1 cellular context compared by ENCODE assay signal in the genomic region with DNA sequence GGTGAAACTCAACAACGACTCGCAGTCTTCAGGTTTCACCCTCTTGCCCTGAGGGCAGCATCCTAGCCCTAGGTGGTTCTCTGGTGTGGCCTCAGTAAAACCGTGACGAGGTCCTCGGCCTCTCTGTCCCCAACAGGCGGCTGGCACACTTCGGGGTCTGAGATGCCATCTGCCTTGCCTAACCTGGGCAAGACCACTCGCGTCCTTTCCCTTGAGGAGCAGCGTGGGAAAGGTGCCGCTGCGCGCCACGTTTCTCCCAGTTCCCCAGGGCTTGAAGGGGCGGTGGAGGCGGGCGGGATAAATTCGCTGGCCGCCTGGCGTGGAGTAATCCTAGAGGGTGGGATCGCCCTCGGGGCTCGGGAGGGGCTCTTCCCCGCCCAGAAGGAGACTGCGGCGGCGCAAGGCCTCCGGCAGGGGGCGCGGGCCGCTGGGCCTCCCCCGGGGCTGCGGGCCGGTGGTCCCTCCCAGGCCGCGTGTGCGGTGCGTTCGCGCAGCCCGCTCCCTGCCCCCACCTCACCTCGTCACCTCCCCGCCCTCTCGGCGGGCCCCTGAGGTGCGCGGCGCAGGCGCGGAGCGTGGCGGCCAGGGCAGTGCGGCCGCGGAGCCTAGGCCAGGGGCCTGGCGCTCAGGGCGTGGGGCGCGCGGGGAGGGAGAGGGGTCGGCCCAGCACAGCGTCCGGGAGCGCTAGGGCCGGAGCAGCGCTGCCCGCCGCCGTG.
A peak's percentile ranks its signal among the peaks of the same experiment; 100 is the strongest.
TF ChIP-seq lines count a peak whose summit lies in the region.

A gene with protein sequence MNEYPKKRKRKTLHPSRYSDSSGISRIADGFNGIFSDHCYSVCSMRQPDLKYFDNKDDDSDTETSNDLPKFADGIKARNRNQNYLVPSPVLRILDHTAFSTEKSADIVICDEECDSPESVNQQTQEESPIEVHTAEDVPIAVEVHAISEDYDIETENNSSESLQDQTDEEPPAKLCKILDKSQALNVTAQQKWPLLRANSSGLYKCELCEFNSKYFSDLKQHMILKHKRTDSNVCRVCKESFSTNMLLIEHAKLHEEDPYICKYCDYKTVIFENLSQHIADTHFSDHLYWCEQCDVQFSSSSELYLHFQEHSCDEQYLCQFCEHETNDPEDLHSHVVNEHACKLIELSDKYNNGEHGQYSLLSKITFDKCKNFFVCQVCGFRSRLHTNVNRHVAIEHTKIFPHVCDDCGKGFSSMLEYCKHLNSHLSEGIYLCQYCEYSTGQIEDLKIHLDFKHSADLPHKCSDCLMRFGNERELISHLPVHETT (plus strand): TSS at position 551 of the 716 bp plus-strand sequence. CDS start 5,263 bp downstream, outside the sequence.

TF ChIP-seq in HepG2, 621 proteins besides CTCF, POLR2A, EP300 and RAD21 (continued from another document and continues in another):
- no peak for TF ChIP-seq TFE3 (CRISPR knock-in tag; IDR thresholded peaks at IDR 0.05)
- no peak for TF ChIP-seq AHR (CRISPR knock-in tag; IDR thresholded peaks at IDR 0.05)
- TF ChIP-seq ADNP (CRISPR knock-in tag; IDR thresholded peaks at IDR 0.05): no peak; the same call in 1 of the 2 replicates
- no peak for TF ChIP-seq ZNF263 (CRISPR knock-in tag; IDR thresholded peaks at IDR 0.05)
- TF ChIP-seq ZSCAN21 (CRISPR knock-in tag; IDR thresholded peaks at IDR 0.05; ENCODE audit: borderline replicate concordance): peak; percentile 91
- TF ChIP-seq DBP (CRISPR knock-in tag; IDR thresholded peaks at IDR 0.05; ENCODE audit: not compliant biosample characterization): no peak
- TF ChIP-seq RFX1 (IDR thresholded peaks at IDR 0.05): no peak
- no peak for TF ChIP-seq MLXIP (CRISPR knock-in tag; IDR thresholded peaks at IDR 0.05; ENCODE audit: borderline replicate concordance)
- no peak; the same call in 1 of the 2 replicates for TF ChIP-seq ZNF121 (CRISPR knock-in tag; IDR thresholded peaks at IDR 0.05)
- no peak for TF ChIP-seq ZNF3 (CRISPR knock-in tag; IDR thresholded peaks at IDR 0.05)
- no peak for TF ChIP-seq PCBP1 (IDR thresholded peaks at IDR 0.05; ENCODE audit: borderline replicate concordance, low read depth, low read length)
- no peak for TF ChIP-seq TCF12 (IDR thresholded peaks at IDR 0.05)
- TF ChIP-seq TCF12 (CRISPR knock-in tag; IDR thresholded peaks at IDR 0.05): no peak
- TF ChIP-seq KDM4B (CRISPR knock-in tag; IDR thresholded peaks at IDR 0.05): no peak
- 0 out of 2 replicates have a peak, but pooled peaks have one; percentile 42 for TF ChIP-seq MIER3 (CRISPR knock-in tag; IDR thresholded peaks at IDR 0.05; ENCODE audit: borderline replicate concordance)
- no peak for TF ChIP-seq SRSF1 (optimal IDR thresholded peaks at IDR 0.05; ENCODE audit: low read depth, low read length)
- TF ChIP-seq ZNF101 (CRISPR knock-in tag; IDR thresholded peaks at IDR 0.05; ENCODE audit: borderline replicate concordance, low read depth): no peak
- TF ChIP-seq, protein P1, sequence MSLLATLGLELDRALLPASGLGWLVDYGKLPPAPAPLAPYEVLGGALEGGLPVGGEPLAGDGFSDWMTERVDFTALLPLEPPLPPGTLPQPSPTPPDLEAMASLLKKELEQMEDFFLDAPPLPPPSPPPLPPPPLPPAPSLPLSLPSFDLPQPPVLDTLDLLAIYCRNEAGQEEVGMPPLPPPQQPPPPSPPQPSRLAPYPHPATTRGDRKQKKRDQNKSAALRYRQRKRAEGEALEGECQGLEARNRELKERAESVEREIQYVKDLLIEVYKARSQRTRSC (CRISPR knock-in tag; IDR thresholded peaks at IDR 0.05; ENCODE audit: low read depth): no peak
- TF ChIP-seq SNAI1 (CRISPR knock-in tag; IDR thresholded peaks at IDR 0.05; ENCODE audit: borderline replicate concordance): no peak
- no peak for TF ChIP-seq NONO (IDR thresholded peaks at IDR 0.05)
- TF ChIP-seq NONO (CRISPR knock-in tag; conservative IDR thresholded peaks at IDR 0.05): peak; percentile 78; the same call in 1 of the 2 replicates
- no peak for TF ChIP-seq MBD4 (IDR thresholded peaks at IDR 0.05; ENCODE audit: borderline replicate concordance, low read length)
- TF ChIP-seq GABPB1 (CRISPR knock-in tag; IDR thresholded peaks at IDR 0.05): peak; percentile 61; the same call in 1 of the 2 replicates
- no peak for TF ChIP-seq CBX2 (IDR thresholded peaks at IDR 0.05; ENCODE audit: low read depth, low read length)
- TF ChIP-seq CBX2 (CRISPR knock-in tag; IDR thresholded peaks at IDR 0.05; ENCODE audit: low read depth): no peak
- TF ChIP-seq, protein P2, sequence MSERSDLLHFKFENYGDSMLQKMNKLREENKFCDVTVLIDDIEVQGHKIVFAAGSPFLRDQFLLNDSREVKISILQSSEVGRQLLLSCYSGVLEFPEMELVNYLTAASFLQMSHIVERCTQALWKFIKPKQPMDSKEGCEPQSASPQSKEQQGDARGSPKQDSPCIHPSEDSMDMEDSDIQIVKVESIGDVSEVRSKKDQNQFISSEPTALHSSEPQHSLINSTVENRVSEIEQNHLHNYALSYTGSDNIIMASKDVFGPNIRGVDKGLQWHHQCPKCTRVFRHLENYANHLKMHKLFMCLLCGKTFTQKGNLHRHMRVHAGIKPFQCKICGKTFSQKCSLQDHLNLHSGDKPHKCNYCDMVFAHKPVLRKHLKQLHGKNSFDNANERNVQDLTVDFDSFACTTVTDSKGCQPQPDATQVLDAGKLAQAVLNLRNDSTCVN (CRISPR knock-in tag; IDR thresholded peaks at IDR 0.05; ENCODE audit: borderline replicate concordance): no peak
- TF ChIP-seq PREB (CRISPR knock-in tag; IDR thresholded peaks at IDR 0.05): no peak
- no peak; the same call in 1 of the 2 replicates for TF ChIP-seq ZNF678 (CRISPR knock-in tag; IDR thresholded peaks at IDR 0.05)
- no peak for TF ChIP-seq ISX (CRISPR knock-in tag; conservative IDR thresholded peaks at IDR 0.05)
- TF ChIP-seq ZNF367 (CRISPR knock-in tag; IDR thresholded peaks at IDR 0.05; ENCODE audit: borderline replicate concordance): no peak
- TF ChIP-seq DMTF1 (CRISPR knock-in tag; IDR thresholded peaks at IDR 0.05): 0 out of 2 replicates have a peak, but pooled peaks have one; percentile 36
- no peak; the same call in 1 of the 2 replicates for TF ChIP-seq ZNF703 (CRISPR knock-in tag; IDR thresholded peaks at IDR 0.05; ENCODE audit: borderline replicate concordance)
- TF ChIP-seq POLR2AphosphoS5 (IDR thresholded peaks at IDR 0.05; ENCODE audit: low read depth, low read length): peak; percentile 63
- TF ChIP-seq RNF219 (CRISPR knock-in tag; IDR thresholded peaks at IDR 0.05): no peak
- no peak for TF ChIP-seq NR1H2 (CRISPR knock-in tag; IDR thresholded peaks at IDR 0.05; ENCODE audit: borderline replicate concordance, low read depth)
- TF ChIP-seq CENPBD1 (CRISPR knock-in tag; IDR thresholded peaks at IDR 0.05; ENCODE audit: borderline replicate concordance, low read depth): peak; percentile 43; the same call in 1 of the 2 replicates
- TF ChIP-seq ZNF841 (CRISPR knock-in tag; IDR thresholded peaks at IDR 0.05; ENCODE audit: borderline replicate concordance): no peak
- TF ChIP-seq ZNF20 (CRISPR knock-in tag; IDR thresholded peaks at IDR 0.05): no peak
- TF ChIP-seq THAP9 (CRISPR knock-in tag; IDR thresholded peaks at IDR 0.05; ENCODE audit: borderline replicate concordance): no peak; the same call in 1 of the 2 replicates
- TF ChIP-seq ZNF549 (CRISPR knock-in tag; IDR thresholded peaks at IDR 0.05): no peak
- TF ChIP-seq ZNF44 (CRISPR knock-in tag; IDR thresholded peaks at IDR 0.05): peak; percentile 84; the same call in 1 of the 2 replicates
